Comparison of ENCODE assay signal across 8 cellular contexts in the genomic region with DNA sequence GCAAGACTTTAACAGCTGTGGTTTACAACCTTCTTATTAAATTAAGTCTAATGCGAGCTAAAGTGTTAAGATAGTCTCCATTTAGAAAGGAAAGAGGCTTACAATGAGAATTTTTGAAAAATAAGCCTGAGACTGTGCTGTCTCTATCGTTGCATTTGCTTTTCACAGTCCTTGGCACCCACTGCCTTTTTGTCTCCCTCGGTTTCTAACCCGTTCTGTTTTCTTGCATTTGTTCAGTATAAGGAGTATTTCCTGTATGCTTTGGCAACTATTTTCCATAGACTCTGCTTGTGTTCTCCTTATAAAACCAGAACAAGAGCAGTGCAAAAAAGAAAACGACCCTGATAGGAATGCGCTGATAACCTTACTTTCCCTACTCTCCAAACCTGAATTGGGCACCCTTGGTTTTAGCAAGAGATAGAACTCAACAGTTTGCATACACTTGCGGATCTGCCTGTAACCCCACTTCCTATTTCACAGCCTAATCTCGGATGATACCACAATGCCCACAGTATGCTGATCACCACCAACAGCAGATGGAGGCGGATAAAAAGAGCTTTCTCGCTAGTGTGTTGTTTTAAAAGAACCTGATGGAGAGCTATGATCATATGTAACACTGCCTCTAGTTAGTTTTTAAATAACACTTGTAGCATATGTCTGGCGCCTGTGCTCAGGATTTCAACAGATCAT. TPM values are rescaled to one million over a fixed set of nuclear protein-coding genes. Genes with fewer than 3 reads are reported as not detected.
A peak's percentile ranks its signal among the peaks of the same experiment; 100 is the strongest.
DNase-seq lines count a peak whose midpoint lies in the region; ATAC-seq and TF ChIP-seq lines count a peak whose summit lies in the region.

No MANE protein-coding gene starts in this region.

- no peaks in the 10 kb centered on the region for H3K9me3 Mint-ChIP-seq in natural killer cell treated with Interleukin-12 subunit alpha and Interleukin-12 subunit beta and Interleukin-15 and Interleukin-18, amount 100 ng/mL, for 72 hours

- peak overlapping the region; percentile 11 to 36 for H3K27ac Mint-ChIP-seq in natural killer cell treated with Interleukin-12 subunit alpha and Interleukin-12 subunit beta and Interleukin-15 and Interleukin-18, amount 100 ng/mL, for 72 hours

- DNase-seq in NCI-H2107 treated with DMSO at 0.1 percent for 48 hours (lab: John Stamatoyannopoulos, UW; ENCODE audit: unreplicated experiment) (peak; percentile 10), NCI-H2107 (lab: John Stamatoyannopoulos, UW) (no peak), SIG-M5 (lab: John Stamatoyannopoulos, UW) (peak; percentile 6), dermis blood vessel endothelial cell (peak; percentile 35), ureter (ENCODE audit: low spot score) (no peak), NCI-H2171 (lab: John Stamatoyannopoulos, UW) (no peak)
- peak; percentile 62 for DNase-seq in natural killer cell treated with Interleukin-12 subunit alpha and Interleukin-12 subunit beta and Interleukin-15 and Interleukin-18, amount 100 ng/mL, for 72 hours (ENCODE audit: low spot score)

- no peaks in the 10 kb centered on the region for H3K9me3 ChIP-seq in HEK293 (ENCODE audit: control insufficient read depth, insufficient read depth, low read depth, low read length)

- CTCF ChIA-PET in HEK293 (lab: Yijun Ruan, JAX): interaction anchor here (0.6 to 1.7 kb wide), 5 partner anchors 34 to 170 kb away, joined by 3 to 5 read pairs (median 4); no protein-coding TSS in a partner anchor

- H3K36me3 Mint-ChIP-seq in natural killer cell treated with Interleukin-12 subunit alpha and Interleukin-12 subunit beta and Interleukin-15 and Interleukin-18, amount 100 ng/mL, for 72 hours: no peaks in the 10 kb centered on the region

- H3K4me1 Mint-ChIP-seq in natural killer cell treated with Interleukin-12 subunit alpha and Interleukin-12 subunit beta and Interleukin-15 and Interleukin-18, amount 100 ng/mL, for 72 hours (ENCODE audit: low read depth in 2 of 2): peaks cover 26 to 44% of the 10 kb centered on the region in 2 donors

- no peak overlapping the region for H3K4me3 ChIP-seq in HEK293 (ENCODE audit: low read depth, low read length)

- H3K36me3 ChIP-seq in HEK293 (ENCODE audit: control insufficient read depth in 2 of 2, insufficient read depth in 1 of 2, low read length in 2 of 2): no peaks in the 10 kb centered on the region

- ATAC-seq in natural killer cell treated with Interleukin-12 subunit alpha and Interleukin-12 subunit beta and Interleukin-15 and Interleukin-18, amount 100 ng/mL, for 72 hours: peak; percentile 59 to 61

- no peak overlapping the region for H3K27ac ChIP-seq in HEK293 (ENCODE audit: extremely low read depth, low read depth, low read length)

- POLR2A ChIA-PET in HEK293 (lab: Yijun Ruan, JAX): interaction anchor here (0.8 to 1.8 kb wide), 3 partner anchors 9 to 68 kb away, joined by 4 to 11 read pairs (median 4); no protein-coding TSS in a partner anchor

- H3K27me3 Mint-ChIP-seq in natural killer cell treated with Interleukin-12 subunit alpha and Interleukin-12 subunit beta and Interleukin-15 and Interleukin-18, amount 100 ng/mL, for 72 hours: peaks cover 0 to 8% of the 10 kb centered on the region in 2 donors

- H3K4me1 ChIP-seq in HEK293 (ENCODE audit: control insufficient read depth, insufficient read depth, low read length): peaks cover 13% of the 10 kb centered on the region

- no peak for TF ChIP-seq CTCF in HEK293 (tag by site-specific recombination; IDR thresholded peaks at IDR 0.05)

- peak overlapping the region; percentile 86 for H3K4me3 Mint-ChIP-seq in natural killer cell treated with Interleukin-12 subunit alpha and Interleukin-12 subunit beta and Interleukin-15 and Interleukin-18, amount 100 ng/mL, for 72 hours

TF ChIP-seq in HEK293, 187 proteins besides CTCF, POLR2A, EP300 and RAD21:
- peak; percentile 90 for TF ChIP-seq SCRT1 (tag by site-specific recombination; IDR thresholded peaks at IDR 0.05; ENCODE audit: borderline replicate concordance)
- TF ChIP-seq OSR2 (tag by site-specific recombination; IDR thresholded peaks at IDR 0.05): no peak
- no peak for TF ChIP-seq ZNF433 (tag by site-specific recombination; IDR thresholded peaks at IDR 0.05; ENCODE audit: low read depth)
- TF ChIP-seq SCRT2 (tag by site-specific recombination; IDR thresholded peaks at IDR 0.05): peak; percentile 83
TF ChIP-seq in HEK293: peak in this region for 2.

RNA-seq across cellular contexts. Expression of a gene that starts 1.5 kb away (rescaled TPM):
- total RNA-seq in dermis blood vessel endothelial cell (26.2 and 35.6 TPM in 2 replicates), ureter (47.2 TPM)
- total RNA-seq in natural killer cell treated with Interleukin-12 subunit alpha and Interleukin-12 subunit beta and Interleukin-15 and Interleukin-18, amount 100 ng/mL, for 72 hours: 1 to 10 TPM; 4.5 to 5.3 TPM

Comparison
In these comparisons a context has a peak if more than half of its experiments do, and no peak if none do; other contexts are left out.
1. DNase-seq: peak in NCI-H2107 treated with DMSO at 0.1 percent for 48 hours (single experiment), SIG-M5 (single experiment), dermis blood vessel endothelial cell (single experiment) and natural killer cell treated with Interleukin-12 subunit alpha and Interleukin-12 subunit beta and Interleukin-15 and Interleukin-18, amount 100 ng/mL, for 72 hours (single experiment); none in NCI-H2107 (single experiment), ureter (single experiment) and NCI-H2171 (single experiment).